ENCODE assay signal across 19 cellular contexts in genomic region chr10:31145986-31146385, GRCh38.
DNase-seq lines count a peak whose midpoint lies in the region; ATAC-seq and TF ChIP-seq lines count a peak whose summit lies in the region.
"Had no signal": no experiment of that assay in that cellular context is flagged by ENCODE, and none has a peak within 500 bp of the region (broad histone marks: within the 10 kb centered on the region; RNA-seq: fewer than 3 reads in every experiment).

No MANE protein-coding gene starts in this region.

- H3K9me3 Mint-ChIP-seq in stimulated activated naive CD8-positive, alpha-beta T cell treated with anti-CD3 and anti-CD28 coated beads, Interleukin-15, Interleukin-2, amounts not matched to agents 100 ng/mL and 50 ng/mL, for 24 hours: no peaks in the 10 kb centered on the region
- H3K9me3 Mint-ChIP-seq in stimulated activated naive CD8-positive, alpha-beta T cell treated with anti-CD3 and anti-CD28 coated beads, Interleukin-15, amount 100 ng/mL, for 72 hours: no peaks in the 10 kb centered on the region
- no peaks in the 10 kb centered on the region for H3K9me3 Mint-ChIP-seq in brain
- peaks cover 0 to 2% (median 0%) of the 10 kb centered on the region in 11 donors for H3K9me3 Mint-ChIP-seq in naive thymus-derived CD4-positive, alpha-beta T cell
- H3K9me3 Mint-ChIP-seq: naive B cell, type B pancreatic cell had no signal

- H3K4me3 Mint-ChIP-seq in stimulated activated naive CD8-positive, alpha-beta T cell treated with anti-CD3 and anti-CD28 coated beads, Interleukin-15, Interleukin-2, amounts not matched to agents 100 ng/mL and 50 ng/mL, for 24 hours: no peak overlapping the region
- peak overlapping the region in 1 of 2 donors; percentile 59 for H3K4me3 Mint-ChIP-seq in stimulated activated naive CD8-positive, alpha-beta T cell treated with anti-CD3 and anti-CD28 coated beads, Interleukin-15, amount 100 ng/mL, for 72 hours
- peak overlapping the region in 1 of 5 experiments; percentile 45 for H3K4me3 Mint-ChIP-seq in brain
- peak overlapping the region in 9 of 10 donors; percentile 28 to 67 (median 53) for H3K4me3 Mint-ChIP-seq in naive thymus-derived CD4-positive, alpha-beta T cell
- H3K4me3 Mint-ChIP-seq: naive B cell, type B pancreatic cell had no signal

- H3K36me3 ChIP-seq in naive thymus-derived CD4-positive, alpha-beta T cell (ENCODE audit: control insufficient read depth in 2 of 3, insufficient read depth in 3 of 3, low read length in 3 of 3): no peaks in the 10 kb centered on the region
- H3K36me3 ChIP-seq in vagina: no peaks in the 10 kb centered on the region
- H3K36me3 ChIP-seq: adrenal gland, esophagus squamous epithelium, MG63 had no signal

- peaks cover 20% of the 10 kb centered on the region for H3K4me1 Mint-ChIP-seq in stimulated activated naive CD8-positive, alpha-beta T cell treated with anti-CD3 and anti-CD28 coated beads, Interleukin-15, Interleukin-2, amounts not matched to agents 100 ng/mL and 50 ng/mL, for 24 hours (ENCODE audit: low read depth)
- peaks cover 23% of the 10 kb centered on the region for H3K4me1 Mint-ChIP-seq in stimulated activated naive CD8-positive, alpha-beta T cell treated with anti-CD3 and anti-CD28 coated beads, Interleukin-15, amount 100 ng/mL, for 72 hours
- peaks cover 42% of the 10 kb centered on the region for H3K4me1 Mint-ChIP-seq in brain
- peaks cover 5 to 27% (median 18%) of the 10 kb centered on the region in 7 donors for H3K4me1 Mint-ChIP-seq in naive thymus-derived CD4-positive, alpha-beta T cell

- no peak overlapping the region for H3K27ac ChIP-seq in naive thymus-derived CD4-positive, alpha-beta T cell (ENCODE audit: low read depth, low read length)
- peak overlapping the region; percentile 48 for H3K27ac ChIP-seq in vagina
- H3K27ac ChIP-seq: esophagus squamous epithelium had no signal

- H3K27ac Mint-ChIP-seq in stimulated activated naive CD8-positive, alpha-beta T cell treated with anti-CD3 and anti-CD28 coated beads, Interleukin-15, Interleukin-2, amounts not matched to agents 100 ng/mL and 50 ng/mL, for 24 hours: peak overlapping the region; percentile 68
- peak overlapping the region in 1 of 2 donors; percentile 69 for H3K27ac Mint-ChIP-seq in stimulated activated naive CD8-positive, alpha-beta T cell treated with anti-CD3 and anti-CD28 coated beads, Interleukin-15, amount 100 ng/mL, for 72 hours
- peak overlapping the region in 3 of 5 experiments; percentile 89 to 94 (median 89) for H3K27ac Mint-ChIP-seq in brain
- H3K27ac Mint-ChIP-seq in naive thymus-derived CD4-positive, alpha-beta T cell: peak overlapping the region in 7 of 9 donors; percentile 33 to 88 (median 59)
- H3K27ac Mint-ChIP-seq: type B pancreatic cell had no signal

- H3K4me3 ChIP-seq in naive thymus-derived CD4-positive, alpha-beta T cell (ENCODE audit: low read length): no peak overlapping the region
- H3K4me3 ChIP-seq in vagina: no peak overlapping the region
- H3K4me3 ChIP-seq: adrenal gland, esophagus squamous epithelium, MG63 had no signal

- POLR2A ChIA-PET in naive thymus-derived CD4-positive, alpha-beta T cell (lab: Charles Lee): interaction anchor here (1.0 kb wide), 1 partner anchor 10 kb away, joined by 3 read pairs; no protein-coding TSS in a partner anchor

- CTCF ChIA-PET in naive thymus-derived CD4-positive, alpha-beta T cell (lab: Charles Lee): no interaction called here

- peaks cover 0 to 13% of the 10 kb centered on the region in 2 donors for H3K4me1 ChIP-seq in naive thymus-derived CD4-positive, alpha-beta T cell (ENCODE audit: control insufficient read depth in 2 of 2, insufficient read depth in 2 of 2, low read length in 2 of 2)
- H3K4me1 ChIP-seq in vagina: peaks cover 19% of the 10 kb centered on the region

- H3K27me3 ChIP-seq in naive thymus-derived CD4-positive, alpha-beta T cell (ENCODE audit: control insufficient read depth in 2 of 2, insufficient read depth in 2 of 2, low read length in 2 of 2): no peaks in the 10 kb centered on the region
- H3K27me3 ChIP-seq in vagina: no peaks in the 10 kb centered on the region
- H3K27me3 ChIP-seq: adrenal gland, esophagus squamous epithelium, MG63 had no signal

- TF ChIP-seq CTCF in brain (conservative IDR thresholded peaks at IDR 0.05): no peak
- TF ChIP-seq CTCF in vagina (IDR thresholded peaks at IDR 0.05): no peak

- no peak for DNase-seq in stimulated activated naive CD8-positive, alpha-beta T cell treated with anti-CD3 and anti-CD28 coated beads, Interleukin-15, amount 100 ng/mL, for 72 hours
- DNase-seq in naive thymus-derived CD4-positive, alpha-beta T cell: no peak
- DNase-seq in vagina (ENCODE audit: extremely low spot score in 2 of 2): peak in 1 of 2 donors; percentile 77
- DNase-seq in NCI-H526 (lab: John Stamatoyannopoulos, UW): no peak
- no peak for DNase-seq in activated effector memory CD4-positive, alpha-beta T cell treated with anti-CD3 and anti-CD28 coated beads, Interleukin-2, amount 50 U/mL, for 16 hours
- no peak for DNase-seq in NCI-H2081 treated with DMSO at 0.1 percent for 48 hours (lab: John Stamatoyannopoulos, UW)
- DNase-seq: activated CD4-positive, alpha-beta T cell treated with anti-CD3 and anti-CD28 coated beads for 1 hour; esophagus squamous epithelium; hypothalamus; naive B cell; NCI-H187 treated with DMSO at 0.1 percent for 48 hours; NCI-H526 treated with DMSO at 0.1 percent for 48 hours; stimulated activated CD4-positive, alpha-beta T cell treated with anti-CD3 and anti-CD28 coated beads, Interleukin-4, amount 100 ng/mL, for 4 hours had no signal

- intact Hi-C loops in naive thymus-derived CD4-positive, alpha-beta T cell (cut with micrococcal nuclease): no loop called here
- intact Hi-C loops in vagina (cut with DNase I): no loop called here

- peaks cover 3% of the 10 kb centered on the region for H3K27me3 Mint-ChIP-seq in stimulated activated naive CD8-positive, alpha-beta T cell treated with anti-CD3 and anti-CD28 coated beads, Interleukin-15, Interleukin-2, amounts not matched to agents 100 ng/mL and 50 ng/mL, for 24 hours
- H3K27me3 Mint-ChIP-seq in stimulated activated naive CD8-positive, alpha-beta T cell treated with anti-CD3 and anti-CD28 coated beads, Interleukin-15, amount 100 ng/mL, for 72 hours: no peaks in the 10 kb centered on the region
- no peaks in the 10 kb centered on the region for H3K27me3 Mint-ChIP-seq in brain
- peaks cover 0 to 6% (median 0%) of the 10 kb centered on the region in 5 donors for H3K27me3 Mint-ChIP-seq in naive thymus-derived CD4-positive, alpha-beta T cell
- H3K27me3 Mint-ChIP-seq: type B pancreatic cell had no signal

- no peaks in the 10 kb centered on the region for H3K36me3 Mint-ChIP-seq in stimulated activated naive CD8-positive, alpha-beta T cell treated with anti-CD3 and anti-CD28 coated beads, Interleukin-15, Interleukin-2, amounts not matched to agents 100 ng/mL and 50 ng/mL, for 24 hours (ENCODE audit: low read depth)
- no peaks in the 10 kb centered on the region for H3K36me3 Mint-ChIP-seq in brain
- H3K36me3 Mint-ChIP-seq in naive thymus-derived CD4-positive, alpha-beta T cell: peaks cover 0 to 2% (median 0%) of the 10 kb centered on the region in 5 donors
- H3K36me3 Mint-ChIP-seq: naive B cell, type B pancreatic cell had no signal

- H3K9me3 ChIP-seq in naive thymus-derived CD4-positive, alpha-beta T cell (ENCODE audit: control insufficient read depth in 2 of 3, low read length in 3 of 3): no peaks in the 10 kb centered on the region
- no peaks in the 10 kb centered on the region for H3K9me3 ChIP-seq in vagina
- H3K9me3 ChIP-seq: adrenal gland, esophagus squamous epithelium, MG63 had no signal

- no peak for TF ChIP-seq POLR2A in vagina (IDR thresholded peaks at IDR 0.05)

- ATAC-seq in stimulated activated naive CD8-positive, alpha-beta T cell treated with anti-CD3 and anti-CD28 coated beads, Interleukin-15, amount 100 ng/mL, for 72 hours: no peak
- no peak for ATAC-seq in naive thymus-derived CD4-positive, alpha-beta T cell
- ATAC-seq: Panc1 had no signal
